Comparison of ENCODE assay signal across 34 cellular contexts in the genomic region with DNA sequence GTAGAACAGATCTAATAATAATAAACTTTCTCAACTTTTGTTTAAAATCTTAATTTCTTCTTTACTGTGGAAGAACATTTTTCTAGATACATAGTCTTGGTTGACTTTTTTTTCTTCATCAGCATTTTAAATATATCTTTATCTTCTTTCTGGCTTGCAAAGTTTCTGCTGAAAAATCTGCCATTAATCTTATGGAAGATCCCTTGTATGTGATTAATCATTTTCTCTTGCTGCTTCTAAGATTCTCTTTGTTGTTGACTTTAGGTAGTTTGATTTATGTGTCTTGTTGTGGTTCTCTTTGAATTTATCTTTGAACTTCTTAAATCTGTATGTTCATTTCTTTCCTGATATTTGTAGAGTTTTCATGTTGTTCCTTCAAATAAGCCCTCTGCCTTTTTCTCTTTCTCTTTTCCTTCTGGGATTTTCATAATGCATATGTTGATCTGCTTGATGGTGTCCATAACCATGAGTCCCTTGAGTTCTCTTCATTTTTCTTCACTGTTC.
"Had no signal": no experiment of that assay in that cellular context is flagged by ENCODE, and none has a peak within 500 bp of the region (broad histone marks: within the 10 kb centered on the region; RNA-seq: fewer than 3 reads in every experiment).

No MANE protein-coding gene starts in this region.

- H3K36me3 ChIP-seq: MG63 had no signal

- H3K4me3 ChIP-seq: MG63 had no signal

- H3K27ac ChIP-seq: KMS-11 had no signal

- DNase-seq: Karpas-422, Kasumi-1, MG63, MM.1S, MV-4-11, NCI-H1048, NCI-H1092, NCI-H1092 treated with DMSO at 0.1 percent for 48 hours, NCI-H1105, NCI-H1105 treated with DMSO at 0.1 percent for 48 hours, NCI-H1417, NCI-H1417 treated with DMSO at 0.1 percent for 48 hours, NCI-H1436, NCI-H1436 treated with DMSO at 0.1 percent for 48 hours, NCI-H146, NCI-H1694, NCI-H1694 treated with DMSO at 0.1 percent for 48 hours, NCI-H187, NCI-H187 treated with DMSO at 0.1 percent for 48 hours, NCI-H2029, NCI-H2029 treated with DMSO at 0.1 percent for 48 hours, NCI-H2081, NCI-H2081 treated with DMSO at 0.1 percent for 48 hours, NCI-H2107, NCI-H2171, NCI-H2171 treated with DMSO at 0.1 percent for 48 hours, NCI-H2227 treated with DMSO at 0.1 percent for 48 hours, NCI-H226, NCI-H345, NCI-H446, NCI-H446 treated with DMSO at 0.1 percent for 48 hours, NCI-H510A, NCI-H510A treated with DMSO at 0.1 percent for 48 hours had no signal
